16 cellular contexts compared by ENCODE assay signal in genomic region chr2:157877761-157878400, GRCh38. TPM values are rescaled to one million over a fixed set of nuclear protein-coding genes. Genes with fewer than 3 reads are reported as not detected.
DNase-seq lines count a peak whose midpoint lies in the region; ATAC-seq and TF ChIP-seq lines count a peak whose summit lies in the region.
"Had no signal": no experiment of that assay in that cellular context is flagged by ENCODE, and none has a peak within 500 bp of the region (broad histone marks: within the 10 kb centered on the region; RNA-seq: fewer than 3 reads in every experiment).

No MANE protein-coding gene starts in this region.

- peak overlapping the region; percentile 95 for H3K4me2 ChIP-seq in GM23338

- peak overlapping the region; percentile 76 for H3K27ac ChIP-seq in CD4-positive, CD25-positive, alpha-beta regulatory T cell (ENCODE audit: insufficient read depth, low read length, poor library complexity, severe bottlenecking)
- H3K27ac ChIP-seq in GM23338 (ENCODE audit: low read depth), result no peak overlapping the region
- H3K27ac ChIP-seq: lower lobe of right lung, SK-N-MC, thoracic aorta had no signal

- CTCF ChIA-PET in activated CD8-positive, alpha-beta T cell treated with anti-CD3 and anti-CD28 coated beads, Interleukin-2, amount 10 ng/mL, durations not matched to agents 7 days and 5 days (lab: Charles Lee), result interaction anchor here (0.9 to 4.3 kb wide), 7 partner anchors 10 to 385 kb away, joined by 3 to 73 read pairs (median 5); no protein-coding TSS in a partner anchor

- 0 out of 2 replicates have a peak, but pooled peaks cover 4% of the 10 kb centered on the region for H3F3A ChIP-seq in GM23338 (replicated peaks; ENCODE audit: low read depth)

- no peak for TF ChIP-seq CTCF in GM23338 (conservative IDR thresholded peaks at IDR 0.05; ENCODE audit: low read depth in 2 of 2)

- peak overlapping the region; percentile 89 to 99 (median 91) for H3K4me3 Mint-ChIP-seq in CD4-positive, CD25-positive, alpha-beta regulatory T cell
- H3K4me3 Mint-ChIP-seq in GM23338 (peak overlapping the region; percentile 74; the same call in 1 of the 3 replicates), memory B cell (peak overlapping the region; percentile 85)
- peak overlapping the region; percentile 81 for H3K4me3 Mint-ChIP-seq in activated CD8-positive, alpha-beta T cell treated with anti-CD3 and anti-CD28 coated beads, Interleukin-2, amount 10 ng/mL, durations not matched to agents 7 days and 5 days

- no peaks in the 10 kb centered on the region for H3K27me3 ChIP-seq in CD4-positive, CD25-positive, alpha-beta regulatory T cell (ENCODE audit: control insufficient read depth, insufficient read depth, low read length)
- H3K27me3 ChIP-seq in GM23338 (ENCODE audit: insufficient read depth), result peaks cover 6% of the 10 kb centered on the region; the same call in 1 of the 2 replicates
- H3K27me3 ChIP-seq: gastroesophageal sphincter, right atrium auricular region had no signal

- DNase-seq in CD4-positive, CD25-positive, alpha-beta regulatory T cell, result no peak
- DNase-seq in GM23338 (ENCODE audit: low spot score), result no peak
- DNase-seq in activated CD8-positive, alpha-beta T cell treated with anti-CD3 and anti-CD28 coated beads, Interleukin-2, amount 10 ng/mL, durations not matched to agents 7 days and 5 days, result no peak
- DNase-seq in memory B cell (ENCODE audit: low spot score in 2 of 2), result no peak
- DNase-seq in GF-D8 (lab: John Stamatoyannopoulos, UW), result no peak
- DNase-seq: lower lobe of right lung; naive thymus-derived CD8-positive, alpha-beta T cell; NCI-H1694 treated with DMSO at 0.1 percent for 48 hours; stimulated activated CD4-positive, alpha-beta T cell treated with anti-CD3 and anti-CD28 coated beads, Interleukin-1b, Interleukin-23, amount 100 ng/mL, for 48 hours had no signal

- no peaks in the 10 kb centered on the region for H3K36me3 ChIP-seq in CD4-positive, CD25-positive, alpha-beta regulatory T cell (ENCODE audit: control insufficient read depth, insufficient read depth, low read length)
- no peaks in the 10 kb centered on the region for H3K36me3 ChIP-seq in GM23338 (ENCODE audit: insufficient read depth)
- H3K36me3 ChIP-seq: gastroesophageal sphincter, lower lobe of right lung, right atrium auricular region, thoracic aorta had no signal

- H3K36me3 Mint-ChIP-seq in CD4-positive, CD25-positive, alpha-beta regulatory T cell, result peaks cover 5% of the 10 kb centered on the region
- no peaks in the 10 kb centered on the region; the same call in 2 of the 3 replicates for H3K36me3 Mint-ChIP-seq in GM23338 (ENCODE audit: low read depth)
- peaks cover 5% of the 10 kb centered on the region for H3K36me3 Mint-ChIP-seq in activated CD8-positive, alpha-beta T cell treated with anti-CD3 and anti-CD28 coated beads, Interleukin-2, amount 10 ng/mL, durations not matched to agents 7 days and 5 days (ENCODE audit: low read depth)
- no peaks in the 10 kb centered on the region for H3K36me3 Mint-ChIP-seq in memory B cell
- H3K36me3 Mint-ChIP-seq: naive thymus-derived CD8-positive, alpha-beta T cell had no signal

- no peak overlapping the region for H2AFZ ChIP-seq in GM23338

- POLR2A ChIA-PET in activated CD8-positive, alpha-beta T cell treated with anti-CD3 and anti-CD28 coated beads, Interleukin-2, amount 10 ng/mL, durations not matched to agents 7 days and 5 days (lab: Charles Lee), result interaction anchor here (1.3 to 3.8 kb wide), 2 partner anchors 14 to 20 kb away, joined by 4 to 71 read pairs; no protein-coding TSS in a partner anchor

- peaks cover 14% of the 10 kb centered on the region for H4K20me1 ChIP-seq in GM23338 (replicated peaks; ENCODE audit: insufficient read depth)

- peaks cover 20 to 64% (median 52%) of the 10 kb centered on the region in 4 donors for H3K4me1 Mint-ChIP-seq in CD4-positive, CD25-positive, alpha-beta regulatory T cell
- H3K4me1 Mint-ChIP-seq in GM23338 (peaks cover 33% of the 10 kb centered on the region), memory B cell (peaks cover 20% of the 10 kb centered on the region)
- H3K4me1 Mint-ChIP-seq in activated CD8-positive, alpha-beta T cell treated with anti-CD3 and anti-CD28 coated beads, Interleukin-2, amount 10 ng/mL, durations not matched to agents 7 days and 5 days (ENCODE audit: low read depth), result peaks cover 43% of the 10 kb centered on the region

- peaks cover 24% of the 10 kb centered on the region for H3K79me2 ChIP-seq in GM23338 (replicated peaks; ENCODE audit: insufficient read depth)

- H3K9me3 ChIP-seq in CD4-positive, CD25-positive, alpha-beta regulatory T cell (ENCODE audit: control insufficient read depth in 2 of 2, low read length in 2 of 2), result no peaks in the 10 kb centered on the region
- H3K9me3 ChIP-seq: gastroesophageal sphincter, lower lobe of right lung, right atrium auricular region, thoracic aorta had no signal

- H3K9me2 ChIP-seq in GM23338 (ENCODE audit: insufficient read depth), result no peaks in the 10 kb centered on the region

- H3K4me3 ChIP-seq in CD4-positive, CD25-positive, alpha-beta regulatory T cell (ENCODE audit: low read depth, low read length), result peak overlapping the region; percentile 97
- peak overlapping the region; percentile 90 for H3K4me3 ChIP-seq in GM23338
- H3K4me3 ChIP-seq: lower lobe of right lung, right atrium auricular region had no signal

- ATAC-seq in CD4-positive, CD25-positive, alpha-beta regulatory T cell (ENCODE audit: low read depth in 2 of 2), result no peak
- ATAC-seq in GM23338 (no peak), memory B cell (ENCODE audit: low read depth) (no peak), GM21529 (IDR thresholded peaks at IDR 0.05; ENCODE audit: unreplicated experiment) (no peak), HG03378 (IDR thresholded peaks at IDR 0.05; ENCODE audit: unreplicated experiment) (no peak), HG03565 (IDR thresholded peaks at IDR 0.05; ENCODE audit: unreplicated experiment) (no peak)
- ATAC-seq in activated CD8-positive, alpha-beta T cell treated with anti-CD3 and anti-CD28 coated beads, Interleukin-2, amount 10 ng/mL, durations not matched to agents 7 days and 5 days, result no peak
- ATAC-seq: gastroesophageal sphincter; lower lobe of right lung; naive thymus-derived CD8-positive, alpha-beta T cell had no signal

- H3K27me3 Mint-ChIP-seq in CD4-positive, CD25-positive, alpha-beta regulatory T cell, result no peaks in the 10 kb centered on the region
- H3K27me3 Mint-ChIP-seq in GM23338 (ENCODE audit: insufficient read depth, low read depth, poor library complexity), result peaks cover 10% of the 10 kb centered on the region
- no peaks in the 10 kb centered on the region for H3K27me3 Mint-ChIP-seq in activated CD8-positive, alpha-beta T cell treated with anti-CD3 and anti-CD28 coated beads, Interleukin-2, amount 10 ng/mL, durations not matched to agents 7 days and 5 days (ENCODE audit: low read depth)
- H3K27me3 Mint-ChIP-seq in memory B cell, result no peaks in the 10 kb centered on the region
- H3K27me3 Mint-ChIP-seq: naive thymus-derived CD8-positive, alpha-beta T cell had no signal

- H3K4me1 ChIP-seq in CD4-positive, CD25-positive, alpha-beta regulatory T cell (ENCODE audit: control insufficient read depth, insufficient read depth, low read length, poor library complexity, severe bottlenecking), result peaks cover 53% of the 10 kb centered on the region
- peaks cover 39% of the 10 kb centered on the region for H3K4me1 ChIP-seq in GM23338 (ENCODE audit: insufficient read depth)

- H3K27ac Mint-ChIP-seq in CD4-positive, CD25-positive, alpha-beta regulatory T cell, result peak overlapping the region; percentile 41 to 84 (median 83)
- no peak overlapping the region for H3K27ac Mint-ChIP-seq in GM23338
- H3K27ac Mint-ChIP-seq in activated CD8-positive, alpha-beta T cell treated with anti-CD3 and anti-CD28 coated beads, Interleukin-2, amount 10 ng/mL, durations not matched to agents 7 days and 5 days, result no peak overlapping the region
- H3K27ac Mint-ChIP-seq in memory B cell, result no peak overlapping the region

- no peaks in the 10 kb centered on the region for H3K9me3 Mint-ChIP-seq in CD4-positive, CD25-positive, alpha-beta regulatory T cell
- H3K9me3 Mint-ChIP-seq in GM23338 (no peaks in the 10 kb centered on the region; the same call in 2 of the 3 replicates), memory B cell (no peaks in the 10 kb centered on the region)
- H3K9me3 Mint-ChIP-seq in activated CD8-positive, alpha-beta T cell treated with anti-CD3 and anti-CD28 coated beads, Interleukin-2, amount 10 ng/mL, durations not matched to agents 7 days and 5 days (ENCODE audit: insufficient read depth), result no peaks in the 10 kb centered on the region
- H3K9me3 Mint-ChIP-seq: naive thymus-derived CD8-positive, alpha-beta T cell had no signal

TF ChIP-seq in GM23338, 12 proteins besides CTCF, POLR2A, EP300 and RAD21 (continues in another document):
- no peak for TF ChIP-seq EZH2 (IDR thresholded peaks at IDR 0.05; ENCODE audit: low read depth, unreplicated experiment)
- TF ChIP-seq STAT1 (IDR thresholded peaks at IDR 0.05; ENCODE audit: unreplicated experiment), result no peak
- TF ChIP-seq ZNF331 (CRISPR knock-in tag; IDR thresholded peaks at IDR 0.05; ENCODE audit: low read depth), result no peak
- no peak for TF ChIP-seq ZNF114 (CRISPR knock-in tag; IDR thresholded peaks at IDR 0.05)
- TF ChIP-seq EZH2phosphoT487 (IDR thresholded peaks at IDR 0.05; ENCODE audit: unreplicated experiment), result no peak

RNA-seq across cellular contexts. Expression of gene ACVR1, which starts 1.8 kb away (rescaled TPM):
- 64.2 TPM for total RNA-seq in CD4-positive, CD25-positive, alpha-beta regulatory T cell
- polyA plus RNA-seq in CD4-positive, CD25-positive, alpha-beta regulatory T cell, result 10 to 100 TPM; 14.1 to 21.4 (median 17.3) TPM
- 20.0 and 21.5 TPM in 2 replicates for total RNA-seq in GM23338 (2014; rRNA removed; shearing (Covaris generic))
- polyA plus RNA-seq in GM23338 (2016; fragmentation: Nextera tagmentation; extraction: Ambion mirVana), result 8.9 and 9.2 TPM in 2 replicates
- 10 to 100 TPM; 10.7 to 13.6 TPM for total RNA-seq in activated CD8-positive, alpha-beta T cell treated with anti-CD3 and anti-CD28 coated beads, Interleukin-2, amount 10 ng/mL, durations not matched to agents 7 days and 5 days

Comparison
In these comparisons a context has a peak if more than half of its experiments do, and no peak if none do; other contexts are left out.
1. H3K27ac Mint-ChIP-seq: peak in CD4-positive, CD25-positive, alpha-beta regulatory T cell (3 of 3); none in GM23338 (single experiment), activated CD8-positive, alpha-beta T cell treated with anti-CD3 and anti-CD28 coated beads, Interleukin-2, amount 10 ng/mL, durations not matched to agents 7 days and 5 days (single experiment) and memory B cell (single experiment).
2. Peak in every context shown above with its lines, with median percentiles within 50 percentile points of each other: H3K4me3 Mint-ChIP-seq.